ENCODE assay signal across 9 cellular contexts in the genomic region with DNA sequence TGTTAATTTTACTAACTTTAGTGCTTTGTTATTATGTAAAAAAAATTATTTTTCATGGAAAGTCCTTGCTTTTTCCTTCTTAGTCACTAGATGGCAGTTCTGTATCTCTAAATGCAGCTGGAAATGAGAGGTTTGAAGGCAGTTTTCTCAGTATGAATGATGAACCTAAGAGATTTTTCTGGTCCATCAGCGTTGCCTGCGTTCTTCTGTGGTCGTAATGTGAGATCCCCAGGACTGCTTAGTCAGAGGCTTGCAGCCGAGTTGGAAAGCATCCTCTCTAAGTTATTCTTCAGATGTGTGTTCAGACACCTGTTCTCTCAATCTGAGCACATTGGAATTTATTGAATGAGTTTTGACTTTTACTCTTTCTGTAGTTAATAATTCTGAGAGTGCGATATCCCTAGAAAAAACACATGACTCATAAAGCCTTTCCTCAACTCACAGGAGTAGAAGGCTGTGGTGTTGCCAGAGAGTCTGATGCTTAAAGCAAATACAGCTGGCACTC.
DNase-seq lines count a peak whose midpoint lies in the region; ATAC-seq and TF ChIP-seq lines count a peak whose summit lies in the region.
"Had no signal": no experiment of that assay in that cellular context is flagged by ENCODE, and none has a peak within 500 bp of the region (broad histone marks: within the 10 kb centered on the region; RNA-seq: fewer than 3 reads in every experiment).

No MANE protein-coding gene starts in this region.

- no peak overlapping the region for H3K4ac ChIP-seq in mesenchymal stem cell (ENCODE audit: low read depth in 1 of 2, low read length in 2 of 2)

- no peak overlapping the region for H4K8ac ChIP-seq in mesenchymal stem cell (ENCODE audit: low read length)

- H3K27me3 ChIP-seq in mesenchymal stem cell (ENCODE audit: control insufficient read depth in 1 of 2, insufficient read depth in 1 of 2, low read length in 2 of 2), result no peaks in the 10 kb centered on the region

- no peak for TF ChIP-seq CTCF in activated CD8-positive, alpha-beta T cell treated with anti-CD3 and anti-CD28 coated beads for 36 hours (IDR thresholded peaks at IDR 0.05)
- peak; percentile 51 for TF ChIP-seq CTCF in astrocyte of the cerebellum (IDR thresholded peaks at IDR 0.05; ENCODE audit: low read depth, low read length, missing control alignments)

- no peak overlapping the region for H3K18ac ChIP-seq in mesenchymal stem cell (ENCODE audit: low read depth in 1 of 2, low read length in 2 of 2)

- H2AFZ ChIP-seq in mesenchymal stem cell (ENCODE audit: low read depth, low read length), result no peak overlapping the region

- 14% methylated on average over 3 of the region's 5 CpGs for WGBS in mesenchymal stem cell

- peaks cover 3% of the 10 kb centered on the region for H3K4me1 ChIP-seq in mesenchymal stem cell (ENCODE audit: control insufficient read depth, insufficient read depth, low read depth, low read length)

- no peaks in the 10 kb centered on the region for H3K9me3 Mint-ChIP-seq in activated CD8-positive, alpha-beta T cell treated with anti-CD3 and anti-CD28 coated beads for 36 hours
- H3K9me3 Mint-ChIP-seq in activated CD8-positive, alpha-beta T cell treated with anti-CD3 and anti-CD28 coated beads, Interleukin-2, amount 10 ng/mL, durations not matched to agents 7 days and 5 days (ENCODE audit: insufficient read depth), result no peaks in the 10 kb centered on the region
- H3K9me3 Mint-ChIP-seq: activated naive CD4-positive, alpha-beta T cell treated with anti-CD3 and anti-CD28 coated beads, Interleukin-2, amount 50 U/mL, for 24 hours had no signal

- no peak overlapping the region for H3K23ac ChIP-seq in mesenchymal stem cell (ENCODE audit: low read length in 2 of 2)

- no peak overlapping the region for H3K4me3 ChIP-seq in astrocyte of the cerebellum (ENCODE audit: low read depth, low read length)
- H3K4me3 ChIP-seq in mesenchymal stem cell (ENCODE audit: insufficient read depth in 1 of 2, low read depth in 1 of 2, low read length in 2 of 2), result no peak overlapping the region

- H2BK12ac ChIP-seq in mesenchymal stem cell (ENCODE audit: low read length in 2 of 2), result no peak overlapping the region

- no peak overlapping the region for H3K4me3 Mint-ChIP-seq in activated CD8-positive, alpha-beta T cell treated with anti-CD3 and anti-CD28 coated beads for 36 hours
- no peak overlapping the region for H3K4me3 Mint-ChIP-seq in activated CD8-positive, alpha-beta T cell treated with anti-CD3 and anti-CD28 coated beads, Interleukin-2, amount 10 ng/mL, durations not matched to agents 7 days and 5 days
- H3K4me3 Mint-ChIP-seq: activated naive CD4-positive, alpha-beta T cell treated with anti-CD3 and anti-CD28 coated beads, Interleukin-2, amount 50 U/mL, for 24 hours had no signal

- intact Hi-C loops in activated CD8-positive, alpha-beta T cell treated with anti-CD3 and anti-CD28 coated beads for 36 hours (cut with micrococcal nuclease), result no loop called here

- H3K27me3 Mint-ChIP-seq in activated CD8-positive, alpha-beta T cell treated with anti-CD3 and anti-CD28 coated beads for 36 hours, result peaks cover 11% of the 10 kb centered on the region
- no peaks in the 10 kb centered on the region for H3K27me3 Mint-ChIP-seq in activated CD8-positive, alpha-beta T cell treated with anti-CD3 and anti-CD28 coated beads, Interleukin-2, amount 10 ng/mL, durations not matched to agents 7 days and 5 days (ENCODE audit: low read depth)

- peaks cover 13% of the 10 kb centered on the region for H3K79me1 ChIP-seq in mesenchymal stem cell (replicated peaks; ENCODE audit: low read length, poor library complexity, severe bottlenecking)

- peak overlapping the region; percentile 71 for H3K9ac ChIP-seq in mesenchymal stem cell (ENCODE audit: low read length)

- H2BK15ac ChIP-seq in mesenchymal stem cell (ENCODE audit: low read depth, poor library complexity, severe bottlenecking), result no peak overlapping the region

- in situ Hi-C loops in astrocyte of the cerebellum (cut with HindIII; ENCODE audit: low sequenced_read_pairs), result no loop called here

- CTCF ChIA-PET in activated CD8-positive, alpha-beta T cell treated with anti-CD3 and anti-CD28 coated beads for 36 hours (lab: Charles Lee), result no interaction called here
- CTCF ChIA-PET in activated CD8-positive, alpha-beta T cell treated with anti-CD3 and anti-CD28 coated beads, Interleukin-2, amount 10 ng/mL, durations not matched to agents 7 days and 5 days (lab: Charles Lee), result no interaction called here

- H3K27ac Mint-ChIP-seq in activated CD8-positive, alpha-beta T cell treated with anti-CD3 and anti-CD28 coated beads for 36 hours, result no peak overlapping the region
- no peak overlapping the region for H3K27ac Mint-ChIP-seq in activated CD8-positive, alpha-beta T cell treated with anti-CD3 and anti-CD28 coated beads, Interleukin-2, amount 10 ng/mL, durations not matched to agents 7 days and 5 days
- H3K27ac Mint-ChIP-seq: activated naive CD4-positive, alpha-beta T cell treated with anti-CD3 and anti-CD28 coated beads, Interleukin-2, amount 50 U/mL, for 24 hours had no signal

- H2BK5ac ChIP-seq in mesenchymal stem cell (ENCODE audit: low read depth, low read length, poor library complexity, severe bottlenecking), result no peak overlapping the region

- H3K9me3 ChIP-seq in mesenchymal stem cell (ENCODE audit: control insufficient read depth, low read length), result no peaks in the 10 kb centered on the region

- ATAC-seq in activated CD8-positive, alpha-beta T cell treated with anti-CD3 and anti-CD28 coated beads for 36 hours, result peak; percentile 34
- ATAC-seq in activated CD8-positive, alpha-beta T cell treated with anti-CD3 and anti-CD28 coated beads, Interleukin-2, amount 10 ng/mL, durations not matched to agents 7 days and 5 days, result no peak
- no peak for ATAC-seq in GM18861 (IDR thresholded peaks at IDR 0.05; ENCODE audit: unreplicated experiment)

- no peak for DNase-seq in activated CD8-positive, alpha-beta T cell treated with anti-CD3 and anti-CD28 coated beads for 36 hours
- no peak for DNase-seq in activated CD8-positive, alpha-beta T cell treated with anti-CD3 and anti-CD28 coated beads, Interleukin-2, amount 10 ng/mL, durations not matched to agents 7 days and 5 days
- DNase-seq in NCI-H2081 (lab: John Stamatoyannopoulos, UW), result peak; percentile 37 to 63
- peak; percentile 99 for DNase-seq in astrocyte of the cerebellum (ENCODE audit: low read depth)
- DNase-seq in mesenchymal stem cell, result peak; percentile 91
- DNase-seq in NCI-H526 treated with DMSO at 0.1 percent for 48 hours (lab: John Stamatoyannopoulos, UW), result no peak
- DNase-seq in UCSD-AML1 (lab: John Stamatoyannopoulos, UW; ENCODE audit: unreplicated experiment), result no peak

- H3K36me3 Mint-ChIP-seq in activated CD8-positive, alpha-beta T cell treated with anti-CD3 and anti-CD28 coated beads for 36 hours (ENCODE audit: low read depth), result no peaks in the 10 kb centered on the region
- H3K36me3 Mint-ChIP-seq in activated CD8-positive, alpha-beta T cell treated with anti-CD3 and anti-CD28 coated beads, Interleukin-2, amount 10 ng/mL, durations not matched to agents 7 days and 5 days (ENCODE audit: low read depth), result no peaks in the 10 kb centered on the region
- H3K36me3 Mint-ChIP-seq: activated naive CD4-positive, alpha-beta T cell treated with anti-CD3 and anti-CD28 coated beads, Interleukin-2, amount 50 U/mL, for 24 hours had no signal

- POLR2A ChIA-PET in activated CD8-positive, alpha-beta T cell treated with anti-CD3 and anti-CD28 coated beads for 36 hours (lab: Charles Lee), result no interaction called here
- POLR2A ChIA-PET in activated CD8-positive, alpha-beta T cell treated with anti-CD3 and anti-CD28 coated beads, Interleukin-2, amount 10 ng/mL, durations not matched to agents 7 days and 5 days (lab: Charles Lee), result no interaction called here

- H4K91ac ChIP-seq in mesenchymal stem cell (ENCODE audit: low read length), result no peak overlapping the region

- no peak overlapping the region for H3K4me2 ChIP-seq in mesenchymal stem cell (ENCODE audit: low read length, poor library complexity, severe bottlenecking)

- H2AK5ac ChIP-seq in mesenchymal stem cell (ENCODE audit: low read length, severe bottlenecking), result no peak overlapping the region

- no peak overlapping the region for H3K27ac ChIP-seq in mesenchymal stem cell (ENCODE audit: low read length, poor library complexity, severe bottlenecking)

- peaks cover 0 to 3% of the 10 kb centered on the region in 2 experiments for H3K36me3 ChIP-seq in mesenchymal stem cell (ENCODE audit: control insufficient read depth in 1 of 2, insufficient read depth in 2 of 2, low read depth in 1 of 2, low read length in 2 of 2)

- no peak overlapping the region for H2BK120ac ChIP-seq in mesenchymal stem cell (ENCODE audit: low read depth, low read length)

- H3K4me1 Mint-ChIP-seq in activated CD8-positive, alpha-beta T cell treated with anti-CD3 and anti-CD28 coated beads for 36 hours (ENCODE audit: low read depth), result no peaks in the 10 kb centered on the region
- H3K4me1 Mint-ChIP-seq in activated CD8-positive, alpha-beta T cell treated with anti-CD3 and anti-CD28 coated beads, Interleukin-2, amount 10 ng/mL, durations not matched to agents 7 days and 5 days (ENCODE audit: low read depth), result no peaks in the 10 kb centered on the region

- H3K14ac ChIP-seq in mesenchymal stem cell (ENCODE audit: low read length in 2 of 2), result no peak overlapping the region

Comparison
In these comparisons a context has a peak if more than half of its experiments do, and no peak if none do; other contexts are left out.
1. DNase-seq: peak in NCI-H2081 (2 of 2), astrocyte of the cerebellum (single experiment) and mesenchymal stem cell (single experiment); none in activated CD8-positive, alpha-beta T cell treated with anti-CD3 and anti-CD28 coated beads for 36 hours (single experiment), activated CD8-positive, alpha-beta T cell treated with anti-CD3 and anti-CD28 coated beads, Interleukin-2, amount 10 ng/mL, durations not matched to agents 7 days and 5 days (single experiment), NCI-H526 treated with DMSO at 0.1 percent for 48 hours (single experiment) and UCSD-AML1 (single experiment).